Comparison of ENCODE assay signal across 26 cellular contexts in genomic region chr7:23115991-23116390, GRCh38. TPM values are rescaled to one million over a fixed set of nuclear protein-coding genes. Genes with fewer than 3 reads are reported as not detected.
DNase-seq lines count a peak whose midpoint lies in the region; ATAC-seq and TF ChIP-seq lines count a peak whose summit lies in the region.
"Had no signal": no experiment of that assay in that cellular context is flagged by ENCODE, and none has a peak within 500 bp of the region (broad histone marks: within the 10 kb centered on the region; RNA-seq: fewer than 3 reads in every experiment).

No MANE protein-coding gene starts in this region.

- no peak for TF ChIP-seq POLR2A in gastroesophageal sphincter (IDR thresholded peaks at IDR 0.05)

- TF ChIP-seq EP300 in gastroesophageal sphincter (IDR thresholded peaks at IDR 0.05), result no peak

- H3K4me3 Mint-ChIP-seq in endodermal cell, result no peak overlapping the region
- no peak overlapping the region for H3K4me3 Mint-ChIP-seq in activated naive CD8-positive, alpha-beta T cell treated with anti-CD3 and anti-CD28 coated beads for 36 hours
- H3K4me3 Mint-ChIP-seq: activated T-cell treated with anti-CD3 and anti-CD28 coated beads, Interleukin-2, amount 50 U/mL, for 24 hours; naive B cell had no signal

- WGBS in HUES64, result 15% methylated on average over 2 of the region's 2 CpGs
- 27 to 43% methylated on average over 1 to 2 of the region's 2 CpGs for WGBS in endodermal cell (ENCODE audit: insufficient coverage in 1 of 2, insufficient read length in 1 of 2), 2 experiments
- WGBS in mesodermal cell (ENCODE audit: insufficient coverage in 2 of 2), 2 experiments, result 15 to 33% methylated on average over 2 of the region's 2 CpGs
- 52 to 56% methylated on average over 2 of the region's 2 CpGs for WGBS in gastroesophageal sphincter (ENCODE audit: low coverage in 1 of 2), 2 donors

- no peaks in the 10 kb centered on the region for H3K27me3 ChIP-seq in HUES64 (ENCODE audit: insufficient read depth, low read length)
- no peaks in the 10 kb centered on the region for H3K27me3 ChIP-seq in endodermal cell (ENCODE audit: control insufficient read depth, insufficient read depth, low read length, poor library complexity, severe bottlenecking)
- no peaks in the 10 kb centered on the region for H3K27me3 ChIP-seq in gastroesophageal sphincter
- H3K27me3 ChIP-seq: BLaER1, hepatocyte, ovary had no signal

- TF ChIP-seq CTCF in AG10803 (conservative IDR thresholded peaks at IDR 0.05; ENCODE audit: low read length) (no peak), endodermal cell (conservative IDR thresholded peaks at IDR 0.05) (no peak), gastroesophageal sphincter (IDR thresholded peaks at IDR 0.05) (no peak)

- peaks cover 23% of the 10 kb centered on the region for H3K4me1 Mint-ChIP-seq in endodermal cell
- peaks cover 26% of the 10 kb centered on the region for H3K4me1 Mint-ChIP-seq in activated naive CD8-positive, alpha-beta T cell treated with anti-CD3 and anti-CD28 coated beads for 36 hours

- H3K4me1 ChIP-seq in HUES64 (ENCODE audit: insufficient read depth, low read length) (peaks cover 64% of the 10 kb centered on the region), endodermal cell (ENCODE audit: control insufficient read depth, insufficient read depth, low read length) (no peaks in the 10 kb centered on the region), mesodermal cell (ENCODE audit: control insufficient read depth, insufficient read depth, low read length, poor library complexity, severe bottlenecking) (peaks cover 17% of the 10 kb centered on the region), gastroesophageal sphincter (peaks cover 0 to 38% (median 4%) of the 10 kb centered on the region in 3 donors)
- H3K4me1 ChIP-seq: A549, BLaER1 had no signal

- H3K9ac ChIP-seq in HUES64 (ENCODE audit: low read depth, low read length) (peak overlapping the region; percentile 41; the same call in 1 of the 2 replicates), endodermal cell (ENCODE audit: extremely low read depth, low read length, poor library complexity, severe bottlenecking) (no peak overlapping the region)
- H3K9ac ChIP-seq: BLaER1 had no signal

- peaks cover 12% of the 10 kb centered on the region; the same call in 1 of the 2 replicates for H3K36me3 ChIP-seq in HUES64 (ENCODE audit: insufficient read depth, low read length)
- no peaks in the 10 kb centered on the region for H3K36me3 ChIP-seq in endodermal cell (ENCODE audit: control insufficient read depth, insufficient read depth, low read length)
- peaks cover 16% of the 10 kb centered on the region for H3K36me3 ChIP-seq in mesodermal cell (ENCODE audit: control insufficient read depth, insufficient read depth, low read length)
- no peaks in the 10 kb centered on the region for H3K36me3 ChIP-seq in gastroesophageal sphincter
- H3K36me3 ChIP-seq: ovary had no signal

- no peaks in the 10 kb centered on the region for H3K9me3 Mint-ChIP-seq in endodermal cell
- no peaks in the 10 kb centered on the region for H3K9me3 Mint-ChIP-seq in activated naive CD8-positive, alpha-beta T cell treated with anti-CD3 and anti-CD28 coated beads for 36 hours
- H3K9me3 Mint-ChIP-seq: activated T-cell treated with anti-CD3 and anti-CD28 coated beads, Interleukin-2, amount 50 U/mL, for 24 hours; naive B cell had no signal

- ATAC-seq in gastroesophageal sphincter, result no peak
- no peak for ATAC-seq in HG03139 (IDR thresholded peaks at IDR 0.05; ENCODE audit: unreplicated experiment)
- ATAC-seq: A549, PC-3 had no signal

- H3K27ac ChIP-seq in HUES64 (ENCODE audit: low read depth, low read length) (peak overlapping the region; percentile 93), endodermal cell (ENCODE audit: low read depth, low read length) (peak overlapping the region; percentile 88), mesodermal cell (ENCODE audit: low read depth, low read length, severe bottlenecking) (peak overlapping the region; percentile 5), gastroesophageal sphincter (no peak overlapping the region)
- H3K27ac ChIP-seq: A549, BLaER1, hepatocyte, ovary had no signal

- peak overlapping the region; percentile 79 for H3K27ac Mint-ChIP-seq in endodermal cell
- no peak overlapping the region for H3K27ac Mint-ChIP-seq in activated naive CD8-positive, alpha-beta T cell treated with anti-CD3 and anti-CD28 coated beads for 36 hours
- H3K27ac Mint-ChIP-seq: activated T-cell treated with anti-CD3 and anti-CD28 coated beads, Interleukin-2, amount 50 U/mL, for 24 hours had no signal

- no peak overlapping the region for H3K4me3 ChIP-seq in AG10803 (ENCODE audit: low read length)
- peak overlapping the region; percentile 3; the same call in 1 of the 2 replicates for H3K4me3 ChIP-seq in HUES64 (ENCODE audit: low read length)
- H3K4me3 ChIP-seq in endodermal cell (ENCODE audit: low read length), result no peak overlapping the region
- H3K4me3 ChIP-seq in mesodermal cell (ENCODE audit: extremely low read depth, insufficient read depth, low read length, poor library complexity, severe bottlenecking), result no peak overlapping the region
- no peak overlapping the region for H3K4me3 ChIP-seq in gastroesophageal sphincter
- H3K4me3 ChIP-seq: A549, BLaER1, hepatocyte, ovary had no signal

- no peaks in the 10 kb centered on the region for H3K27me3 Mint-ChIP-seq in endodermal cell (ENCODE audit: insufficient read depth)
- H3K27me3 Mint-ChIP-seq in activated naive CD8-positive, alpha-beta T cell treated with anti-CD3 and anti-CD28 coated beads for 36 hours, result no peaks in the 10 kb centered on the region
- H3K27me3 Mint-ChIP-seq: activated T-cell treated with anti-CD3 and anti-CD28 coated beads, Interleukin-2, amount 50 U/mL, for 24 hours; naive B cell had no signal

- no peaks in the 10 kb centered on the region for H3K9me3 ChIP-seq in HUES64 (ENCODE audit: insufficient read depth, low read depth, low read length)
- no peaks in the 10 kb centered on the region for H3K9me3 ChIP-seq in endodermal cell (ENCODE audit: control insufficient read depth, low read length)
- H3K9me3 ChIP-seq in mesodermal cell (ENCODE audit: control insufficient read depth, low read length), result no peaks in the 10 kb centered on the region
- H3K9me3 ChIP-seq in gastroesophageal sphincter, result no peaks in the 10 kb centered on the region
- H3K9me3 ChIP-seq: A549, BLaER1, ovary had no signal

- DNase-seq in AG10803 (ENCODE audit: low read depth) (peak; percentile 11), endodermal cell (peak; percentile 76), NCI-H2107 (lab: John Stamatoyannopoulos, UW) (no peak)
- DNase-seq in activated naive CD8-positive, alpha-beta T cell treated with anti-CD3 and anti-CD28 coated beads for 36 hours, result no peak
- DNase-seq: activated CD4-positive, alpha-beta T cell treated with anti-CD3 and anti-CD28 coated beads for 1 hour; activated T-cell treated with anti-CD3 and anti-CD28 coated beads, Interleukin-2, amount 50 U/mL, for 24 hours; amygdala; central memory CD4-positive, alpha-beta T cell; COR-L47; DND-41; GOT3; Karpas-422; kidney glomerular epithelial cell; MV-4-11; naive B cell; ovary; PC-3; Right ventricle myocardium superior; substantia nigra had no signal

- peaks cover 5% of the 10 kb centered on the region for H3K36me3 Mint-ChIP-seq in endodermal cell (ENCODE audit: low read depth)
- H3K36me3 Mint-ChIP-seq in activated naive CD8-positive, alpha-beta T cell treated with anti-CD3 and anti-CD28 coated beads for 36 hours, result no peaks in the 10 kb centered on the region
- H3K36me3 Mint-ChIP-seq: naive B cell had no signal

RNA-seq across cellular contexts. Expression of gene KLHL7, which starts 10.4 kb away (rescaled TPM):
- polyA plus RNA-seq in HUES64 (2013, experiment 1 of 2), result 94.4 TPM
- polyA plus RNA-seq in HUES64 (2013, experiment 2 of 2), result 95.0 TPM
- total RNA-seq in endodermal cell (10 to 100 TPM; 37.5 to 54.6 TPM), gastroesophageal sphincter (10 to 100 TPM; 21.3 to 45.9 (median 27.6) TPM)
- polyA plus RNA-seq in endodermal cell (2013, experiment 1 of 2), result 91.0 TPM
- polyA plus RNA-seq in endodermal cell (2013, experiment 2 of 2), result 87.7 TPM
- 85.0 TPM for polyA plus RNA-seq in mesodermal cell (2013, experiment 1 of 2)
- 79.4 TPM for polyA plus RNA-seq in mesodermal cell (2013, experiment 2 of 2)
- 10 to 100 TPM; 16.6 to 19.1 TPM for total RNA-seq in activated naive CD8-positive, alpha-beta T cell treated with anti-CD3 and anti-CD28 coated beads for 36 hours

Comparison
In these comparisons a context has a peak if more than half of its experiments do, and no peak if none do; other contexts are left out.
1. DNase-seq: peak in AG10803 (single experiment) and endodermal cell (single experiment); none in NCI-H2107 (single experiment) and activated naive CD8-positive, alpha-beta T cell treated with anti-CD3 and anti-CD28 coated beads for 36 hours (single experiment).
2. H3K27ac ChIP-seq: peak in HUES64 (single experiment), endodermal cell (single experiment) and mesodermal cell (single experiment); none in gastroesophageal sphincter (0 of 4).